20 cellular contexts compared by ENCODE assay signal in genomic region chr7:91772100-91772794, GRCh38.
DNase-seq lines count a peak whose midpoint lies in the region; ATAC-seq and TF ChIP-seq lines count a peak whose summit lies in the region.
"Had no signal": no experiment of that assay in that cellular context is flagged by ENCODE, and none has a peak within 500 bp of the region (broad histone marks: within the 10 kb centered on the region; RNA-seq: fewer than 3 reads in every experiment).

No MANE protein-coding gene starts in this region.

- DNase-seq in Right ventricle myocardium superior (no peak), right atrium auricular region (ENCODE audit: low spot score) (no peak), epithelial cell of esophagus (ENCODE audit: low read depth) (peak; percentile 89), HEK293T (ENCODE audit: extremely low spot score) (no peak), H7 (no peak), amygdala (lab: John Stamatoyannopoulos, UW) (no peak), NCI-H128 (lab: John Stamatoyannopoulos, UW; ENCODE audit: unreplicated experiment) (no peak)
- DNase-seq: CD4-positive, alpha-beta T cell; kidney; NCI-H1105; NCI-H2227 treated with DMSO at 0.1 percent for 48 hours; pancreas; spleen; T-helper 17 cell; upper lobe of left lung had no signal

- no peak overlapping the region for H3K9ac ChIP-seq in mucosa of rectum (ENCODE audit: low read depth in 1 of 2, low read length in 2 of 2)

- no peaks in the 10 kb centered on the region for H3K36me3 ChIP-seq in right atrium auricular region
- H3K36me3 ChIP-seq in mucosa of rectum (ENCODE audit: control insufficient read depth in 2 of 2, insufficient read depth in 2 of 2, low read length in 2 of 2) = no peaks in the 10 kb centered on the region
- H3K36me3 ChIP-seq in H7 (replicated peaks; ENCODE audit: control insufficient read depth, insufficient read depth, low read length) = no peaks in the 10 kb centered on the region
- H3K36me3 ChIP-seq: pancreas, spleen, upper lobe of left lung had no signal

- H3K4me1 ChIP-seq in right atrium auricular region (peaks cover 0 to 7% of the 10 kb centered on the region in 2 donors), mucosa of rectum (ENCODE audit: control insufficient read depth in 2 of 2, insufficient read depth in 2 of 2, low read length in 2 of 2) (peaks cover 3 to 4% of the 10 kb centered on the region in 2 donors)
- H3K4me1 ChIP-seq: pancreas, spleen, upper lobe of left lung had no signal

- ATAC-seq in Right ventricle myocardium superior (ENCODE audit: poor library complexity) = peak; percentile 87
- ATAC-seq: activated T-helper 17 cell treated with anti-CD3 and anti-CD28 coated beads, Interleukin-2, amount 50 U/mL, for 72 hours; K562; pancreas; T-helper 17 cell; WTC11 had no signal

- CTCF ChIA-PET in HEK293T (lab: Yijun Ruan, JAX) = no interaction called here

- intact Hi-C loops in Right ventricle myocardium superior (cut with DNase I) = no loop called here

- H3K27me3 ChIP-seq in right atrium auricular region (no peaks in the 10 kb centered on the region), mucosa of rectum (ENCODE audit: control insufficient read depth in 2 of 2, insufficient read depth in 2 of 2, low read length in 2 of 2) (no peaks in the 10 kb centered on the region), H7 (ENCODE audit: control insufficient read depth, insufficient read depth, low read length) (no peaks in the 10 kb centered on the region)
- H3K27me3 ChIP-seq: pancreas, spleen, upper lobe of left lung had no signal

- POLR2A ChIA-PET in HEK293T (lab: Yijun Ruan, JAX) = no interaction called here

- no peaks in the 10 kb centered on the region for H3K9me3 ChIP-seq in right atrium auricular region
- H3K9me3 ChIP-seq in mucosa of rectum (ENCODE audit: control insufficient read depth in 2 of 2, low read length in 2 of 2) = no peaks in the 10 kb centered on the region
- H3K9me3 ChIP-seq: pancreas, spleen, upper lobe of left lung had no signal

- TF ChIP-seq CTCF in right atrium auricular region (IDR thresholded peaks at IDR 0.05) = no peak
- TF ChIP-seq CTCF in epithelial cell of esophagus (IDR thresholded peaks at IDR 0.05; ENCODE audit: insufficient read depth, low read depth, low read length, missing control alignments) = no peak

- no peak overlapping the region for H3K27ac ChIP-seq in right atrium auricular region
- peak overlapping the region; percentile 19 to 28 for H3K27ac ChIP-seq in mucosa of rectum (ENCODE audit: low read depth in 2 of 2, low read length in 2 of 2)
- H3K27ac ChIP-seq: coronary artery, pancreas, spleen, upper lobe of left lung had no signal

- H3K4me3 ChIP-seq in right atrium auricular region = no peak overlapping the region
- no peak overlapping the region for H3K4me3 ChIP-seq in epithelial cell of esophagus (ENCODE audit: low read length)
- H3K4me3 ChIP-seq in mucosa of rectum (ENCODE audit: low read length in 2 of 2) = no peak overlapping the region
- H3K4me3 ChIP-seq in H7 (ENCODE audit: insufficient read depth, low read depth, low read length) = no peak overlapping the region
- H3K4me3 ChIP-seq: coronary artery, K562, pancreas, spleen, upper lobe of left lung had no signal

TF ChIP-seq in HEK293T, 16 proteins besides CTCF, POLR2A, EP300 and RAD21:
- no peak for TF ChIP-seq L3MBTL2 (conservative IDR thresholded peaks at IDR 0.05)
- no peak for TF ChIP-seq PKNOX1 (IDR thresholded peaks at IDR 0.05)
- TF ChIP-seq BHLHE40 (IDR thresholded peaks at IDR 0.05; ENCODE audit: borderline replicate concordance) = no peak
- TF ChIP-seq HDGF (IDR thresholded peaks at IDR 0.05; ENCODE audit: borderline replicate concordance) = no peak
- no peak for TF ChIP-seq FOXM1 (IDR thresholded peaks at IDR 0.05; ENCODE audit: borderline replicate concordance)
- TF ChIP-seq ARNT (IDR thresholded peaks at IDR 0.05) = no peak
- no peak for TF ChIP-seq NFRKB (IDR thresholded peaks at IDR 0.05)
- TF ChIP-seq LEF1 (IDR thresholded peaks at IDR 0.05; ENCODE audit: borderline replicate concordance) = no peak
- no peak for TF ChIP-seq ZNF384 (IDR thresholded peaks at IDR 0.05)
- no peak for TF ChIP-seq CTBP1 (IDR thresholded peaks at IDR 0.05; ENCODE audit: borderline replicate concordance)
- TF ChIP-seq SP1 (IDR thresholded peaks at IDR 0.05) = no peak
- TF ChIP-seq FOXK2 (IDR thresholded peaks at IDR 0.05) = no peak
- no peak for TF ChIP-seq FOXA1 (IDR thresholded peaks at IDR 0.05)
- TF ChIP-seq TARDBP (IDR thresholded peaks at IDR 0.05) = no peak
- no peak for TF ChIP-seq SUZ12 (IDR thresholded peaks at IDR 0.05)
- TF ChIP-seq ELF4 (IDR thresholded peaks at IDR 0.05) = no peak
TF ChIP-seq in HEK293T: peak in this region for 0.

Comparison
In these comparisons a context has a peak if more than half of its experiments do, and no peak if none do; other contexts are left out.
1. H3K27ac ChIP-seq: peak in mucosa of rectum (2 of 2); none in right atrium auricular region (0 of 2).